In the genomic region with DNA sequence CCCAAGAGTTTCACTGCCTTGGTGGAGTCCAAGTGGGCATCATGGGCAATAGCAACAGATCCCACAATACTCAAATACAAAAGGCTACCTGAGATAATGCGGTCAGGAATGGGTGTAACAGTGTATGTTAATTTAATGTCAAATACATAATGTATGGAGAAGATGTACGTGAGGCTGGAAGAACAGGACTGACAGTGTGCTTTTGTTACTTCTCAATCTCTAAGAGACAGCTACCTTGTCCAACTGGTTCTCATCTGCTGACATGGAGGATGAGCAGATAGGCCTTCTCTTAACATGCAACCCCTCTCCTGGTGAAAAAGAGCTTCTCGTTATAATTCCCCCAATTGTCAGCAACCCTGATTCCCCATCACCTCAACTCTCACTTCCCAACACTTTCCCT, we compare ENCODE assay signal across 1 cellular context.
A peak's percentile ranks its signal among the peaks of the same experiment; 100 is the strongest.
TF ChIP-seq lines count a peak whose summit lies in the region.

No MANE protein-coding gene starts in this region.

TF ChIP-seq in H1, 55 proteins besides CTCF, POLR2A, EP300 and RAD21:
- no peak for TF ChIP-seq CBX8 (IDR thresholded peaks at IDR 0.05; ENCODE audit: borderline replicate concordance, low read depth, low read length)
- TF ChIP-seq NRF1 (IDR thresholded peaks at IDR 0.05; ENCODE audit: low read depth, low read length) = no peak
- no peak for TF ChIP-seq CHD2 (IDR thresholded peaks at IDR 0.05; ENCODE audit: low read length)
- TF ChIP-seq SP4 (IDR thresholded peaks at IDR 0.05; ENCODE audit: low read length) = no peak
- no peak for TF ChIP-seq POU5F1 (IDR thresholded peaks at IDR 0.05; ENCODE audit: low read depth, low read length)
- no peak for TF ChIP-seq KDM4A (IDR thresholded peaks at IDR 0.05; ENCODE audit: low read depth, low read length, severe bottlenecking)
- 0 out of 2 replicates have a peak, but pooled peaks have one; percentile 25 for TF ChIP-seq POLR2AphosphoS5 (IDR thresholded peaks at IDR 0.05; ENCODE audit: low read depth, low read length)
- TF ChIP-seq HDAC6 (IDR thresholded peaks at IDR 0.05; ENCODE audit: low read depth, low read length) = no peak
TF ChIP-seq in H1: peak in this region for 1.
